Comparison of ENCODE assay signal across 13 cellular contexts in genomic region chr18:36299010-36299409, GRCh38. TPM values are rescaled to one million over a fixed set of nuclear protein-coding genes. Genes with fewer than 3 reads are reported as not detected.
DNase-seq lines count a peak whose midpoint lies in the region; ATAC-seq and TF ChIP-seq lines count a peak whose summit lies in the region.
"Had no signal": no experiment of that assay in that cellular context is flagged by ENCODE, and none has a peak within 500 bp of the region (broad histone marks: within the 10 kb centered on the region; RNA-seq: fewer than 3 reads in every experiment).

No MANE protein-coding gene starts in this region.

- no peak for TF ChIP-seq POLR2A in stomach (IDR thresholded peaks at IDR 0.05)

- intact Hi-C loops in mammary epithelial cell (cut with micrococcal nuclease) (loop anchor here (5.0 kb wide), 3 partner anchors 98 to 458 kb away; no protein-coding TSS in a partner anchor), stomach (cut with DNase I; ENCODE audit: low total_unique reads) (no loop called here)

- H3K36me3 ChIP-seq in GM23248 (ENCODE audit: low read depth) (no peaks in the 10 kb centered on the region), mammary epithelial cell (ENCODE audit: insufficient read depth, low read length) (no peaks in the 10 kb centered on the region), stomach (no peaks in the 10 kb centered on the region)
- H3K36me3 ChIP-seq: BLaER1 treated with 17β-estradiol and CSF1 and Interleukin-3, amounts not matched to agents 10 nM and 100 nM had no signal

- H3K79me2 ChIP-seq in GM23248 (ENCODE audit: insufficient read depth) (peaks cover 51% of the 10 kb centered on the region), mammary epithelial cell (ENCODE audit: insufficient read depth, low read length) (peaks cover 57% of the 10 kb centered on the region)

- no peaks in the 10 kb centered on the region for H3K4me1 Mint-ChIP-seq in naive B cell

- dilution Hi-C loops in mammary epithelial cell (cut with HindIII; ENCODE audit: low sequenced_read_pairs), result loop anchor here (5.0 kb wide), 1 partner anchor 33 kb away; no protein-coding TSS in a partner anchor

- no peak for ATAC-seq in naive B cell (ENCODE audit: low read depth in 2 of 2)
- no peak for ATAC-seq in GM21576 (IDR thresholded peaks at IDR 0.05; ENCODE audit: unreplicated experiment)

- CTCF ChIA-PET in mammary epithelial cell (lab: Charles Lee; ENCODE audit: low non-redundant PET), result interaction anchor here (0.7 kb wide), 1 partner anchor 169 kb away, joined by 3 read pairs; the partner anchor contains the start of gene ELP2

- H3K9me2 ChIP-seq in GM23248 (ENCODE audit: insufficient read depth), result no peaks in the 10 kb centered on the region

- H3K9ac ChIP-seq in GM23248, result no peak overlapping the region
- H3K9ac ChIP-seq in mammary epithelial cell (ENCODE audit: insufficient read depth, low read length), result no peak overlapping the region

- BruUV-seq in mammary epithelial cell (replicated peaks; lab: Mats Ljungman, UMichigan), result TSS peak; percentile 12

- H3K9me3 Mint-ChIP-seq in naive B cell, result no peaks in the 10 kb centered on the region

- TF ChIP-seq EP300 in stomach (IDR thresholded peaks at IDR 0.05), result no peak

- H3F3A ChIP-seq in GM23248 (ENCODE audit: insufficient read depth), result peaks cover 22% of the 10 kb centered on the region

- no peaks in the 10 kb centered on the region for H3K36me3 Mint-ChIP-seq in naive B cell

- no peaks in the 10 kb centered on the region for H3K27me3 ChIP-seq in GM23248 (replicated peaks; ENCODE audit: insufficient read depth)
- H3K27me3 ChIP-seq in mammary epithelial cell (ENCODE audit: insufficient read depth, low read length), result no peaks in the 10 kb centered on the region
- H3K27me3 ChIP-seq in stomach, result peaks cover 0 to 64% (median 59%) of the 10 kb centered on the region in 3 donors

- H3K4me3 Mint-ChIP-seq in naive B cell, result peak overlapping the region in 6 of 8 donors; percentile 12 to 67 (median 40)

- H3K4me1 ChIP-seq in GM23248 (ENCODE audit: insufficient read depth) (peaks cover 15% of the 10 kb centered on the region), mammary epithelial cell (ENCODE audit: insufficient read depth, low read length) (peaks cover 42% of the 10 kb centered on the region), stomach (peaks cover 21 to 31% (median 28%) of the 10 kb centered on the region in 4 donors)

- H3K4me3 ChIP-seq in AG10803 (ENCODE audit: low read length) (peak overlapping the region; percentile 59), GM23248 (peak overlapping the region; percentile 87), mammary epithelial cell (replicated peaks in 1 of 3; ENCODE audit: insufficient read depth in 1 of 3, low read depth in 2 of 3, low read length in 3 of 3) (peak overlapping the region; percentile 69 to 78 (median 78)), stomach (no peak overlapping the region)

- no peak for TF ChIP-seq CTCF in AG10803 (conservative IDR thresholded peaks at IDR 0.05; ENCODE audit: low read length)
- no peak for TF ChIP-seq CTCF in mammary epithelial cell (conservative IDR thresholded peaks at IDR 0.05 in 1 of 2, IDR thresholded peaks at IDR 0.05 in 1 of 2; ENCODE audit: extremely low read depth in 1 of 2, insufficient read depth in 1 of 2, low read depth in 1 of 2, low read length in 2 of 2)
- TF ChIP-seq CTCF in stomach (IDR thresholded peaks at IDR 0.05), result no peak

- H3K27ac Mint-ChIP-seq in naive B cell, result no peak overlapping the region

- no peaks in the 10 kb centered on the region for H3K9me3 ChIP-seq in GM23248 (ENCODE audit: low read depth)
- no peaks in the 10 kb centered on the region for H3K9me3 ChIP-seq in mammary epithelial cell (replicated peaks; ENCODE audit: insufficient read depth, low read length)
- no peaks in the 10 kb centered on the region for H3K9me3 ChIP-seq in stomach
- H3K9me3 ChIP-seq: BLaER1 treated with 17β-estradiol and CSF1 and Interleukin-3, amounts not matched to agents 10 nM and 100 nM had no signal

- no peak overlapping the region for H2AFZ ChIP-seq in GM23248
- H2AFZ ChIP-seq in mammary epithelial cell (ENCODE audit: low read depth, low read length), result no peak overlapping the region

- DNase-seq in AG10803 (ENCODE audit: low read depth), result no peak
- DNase-seq in GM23248, result no peak
- no peak for DNase-seq in mammary epithelial cell
- no peak for DNase-seq in naive B cell
- no peak for DNase-seq in cerebellum (ENCODE audit: low spot score)
- DNase-seq in stomach, result no peak
- no peak for DNase-seq in GDM1 (lab: John Stamatoyannopoulos, UW)
- DNase-seq: activated CD4-positive, alpha-beta T cell treated with anti-CD3 and anti-CD28 coated beads for 48 hours; cerebellar nuclear complex; EL; stimulated activated naive CD8-positive, alpha-beta T cell treated with anti-CD3 and anti-CD28 coated beads, Interleukin-15, Interleukin-2, amounts not matched to agents 100 U/mL and 50 U/mL, for 24 hours had no signal

- WGBS in GM23248 (ENCODE audit: low coverage in 1 of 2, low lambda C conversion rate in 2 of 2, missing lambda C conversion rate in 2 of 2), 2 experiments, result 89 to 90% methylated on average over 6 of the region's 6 CpGs
- WGBS in mammary epithelial cell (ENCODE audit: low coverage, missing lambda C conversion rate), result 72% methylated on average over 6 of the region's 6 CpGs
- WGBS in stomach, 5 donors, result 79 to 89% (median 86%) methylated on average over 6 of the region's 6 CpGs

- peak overlapping the region; percentile 90 for H3K4me2 ChIP-seq in GM23248 (ENCODE audit: unreplicated experiment)
- peak overlapping the region; percentile 90 for H3K4me2 ChIP-seq in mammary epithelial cell (ENCODE audit: insufficient read depth, low read depth, low read length)

- H3K27ac ChIP-seq in GM23248 (no peak overlapping the region), mammary epithelial cell (ENCODE audit: insufficient read depth, low read depth, low read length) (no peak overlapping the region), stomach (no peak overlapping the region)
- H3K27ac ChIP-seq: BLaER1 treated with 17β-estradiol and CSF1 and Interleukin-3, amounts not matched to agents 10 nM and 100 nM had no signal

- in situ Hi-C loops in GM23248 (cut with MboI), result no loop called here
- in situ Hi-C loops in mammary epithelial cell (cut with MboI; ENCODE audit: low sequenced_read_pairs in 2 of 2), result loop anchor here in 1 of 2 donors (25.0 kb wide), 1 partner anchor 537 kb away; no protein-coding TSS in a partner anchor

- H4K20me1 ChIP-seq in GM23248 (ENCODE audit: insufficient read depth) (no peaks in the 10 kb centered on the region), mammary epithelial cell (ENCODE audit: insufficient read depth, low read length) (no peaks in the 10 kb centered on the region)

- peaks cover 44 to 47% (median 46%) of the 10 kb centered on the region in 3 donors for H3K27me3 Mint-ChIP-seq in naive B cell

RNA-seq across cellular contexts. Expression of gene FHOD3, which starts 1.5 kb away (rescaled TPM):
- total RNA-seq in GM23248 (2014; rRNA removed; shearing (Covaris generic)), result 10.1 and 13.5 TPM in 2 replicates
- 1.4 and 1.6 TPM in 2 replicates for polyA plus RNA-seq in GM23248 (2016; fragmentation: Nextera tagmentation; extraction: Ambion mirVana)
- 10 to 100 TPM; 28.1 to 51.5 TPM for total RNA-seq in mammary epithelial cell
- polyA plus RNA-seq in mammary epithelial cell, result 18.3 TPM
- polyA minus RNA-seq in mammary epithelial cell, result 37.2 TPM
- not detected for polyA plus RNA-seq in naive B cell (ENCODE audit: low read depth in 6 of 6)
- total RNA-seq in cerebellum, result 38.0 TPM
- 1 to 10 TPM in 4 of 5 donors, under 1 TPM in 1; under 0.01 to 9.1 (median 7.5) TPM for total RNA-seq in stomach
- 1 to 10 TPM; 1.7 to 4.4 (median 2.1) TPM for polyA plus RNA-seq in stomach

Comparison
In these comparisons a context has a peak if more than half of its experiments do, and no peak if none do; other contexts are left out.
1. H3K4me3 ChIP-seq: peak in AG10803 (single experiment), GM23248 (single experiment) and mammary epithelial cell (3 of 3); none in stomach (0 of 4).